ENCODE assay signal across 11 cellular contexts in the genomic region with DNA sequence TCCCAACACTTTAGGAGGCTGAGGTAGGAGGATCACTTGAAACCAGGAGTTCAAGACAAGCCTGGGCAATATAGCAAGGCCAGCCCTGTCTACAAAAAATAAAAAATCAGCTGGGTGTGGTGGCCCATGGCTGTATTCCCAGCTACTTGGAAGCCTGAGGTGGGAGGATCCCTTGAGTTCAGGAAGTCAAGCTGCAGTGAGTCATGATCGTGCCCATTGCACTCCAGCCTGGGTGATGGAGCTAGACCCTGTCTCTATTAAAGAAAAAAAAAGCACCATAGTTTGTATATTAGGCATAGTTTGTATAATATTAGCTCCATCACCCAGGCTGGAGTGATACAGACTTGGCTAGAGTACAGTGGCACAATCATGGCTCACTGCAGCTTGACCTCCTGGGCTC. TPM values are rescaled to one million over a fixed set of nuclear protein-coding genes. Genes with fewer than 3 reads are reported as not detected.
A peak's percentile ranks its signal among the peaks of the same experiment; 100 is the strongest.
DNase-seq lines count a peak whose midpoint lies in the region; ATAC-seq, FAIRE-seq and TF ChIP-seq lines count a peak whose summit lies in the region.
"Had no signal": no experiment of that assay in that cellular context is flagged by ENCODE, and none has a peak within 500 bp of the region (broad histone marks: within the 10 kb centered on the region; RNA-seq: fewer than 3 reads in every experiment).

No MANE protein-coding gene starts in this region.

- H3K4me3 Mint-ChIP-seq in astrocyte (ENCODE audit: unreplicated experiment): no peak overlapping the region
- H3K4me3 Mint-ChIP-seq in CD4-positive, alpha-beta T cell: no peak overlapping the region
- H3K4me3 Mint-ChIP-seq: memory B cell had no signal

- H3K9me3 Mint-ChIP-seq in astrocyte (ENCODE audit: unreplicated experiment): no peaks in the 10 kb centered on the region
- no peaks in the 10 kb centered on the region for H3K9me3 Mint-ChIP-seq in CD4-positive, alpha-beta T cell
- H3K9me3 Mint-ChIP-seq: memory B cell had no signal

- H3K27me3 Mint-ChIP-seq in astrocyte (ENCODE audit: low read depth, unreplicated experiment): peaks cover 4% of the 10 kb centered on the region
- H3K27me3 Mint-ChIP-seq in CD4-positive, alpha-beta T cell: no peaks in the 10 kb centered on the region
- H3K27me3 Mint-ChIP-seq: memory B cell had no signal

- peak; percentile 42 for ATAC-seq in Right ventricle myocardium inferior
- ATAC-seq in heart right ventricle: peak in 7 of 8 donors; percentile 71 to 82 (median 77)
- ATAC-seq in CD4-positive, alpha-beta T cell (ENCODE audit: poor library complexity): no peak
- ATAC-seq in GM21367 (IDR thresholded peaks at IDR 0.05; ENCODE audit: unreplicated experiment): no peak
- ATAC-seq in HG02970 (IDR thresholded peaks at IDR 0.05; ENCODE audit: low FRiP score, unreplicated experiment): no peak

- H3K4me3 ChIP-seq in astrocyte (ENCODE audit: insufficient read depth, low read depth, low read length) (no peak overlapping the region), heart right ventricle (no peak overlapping the region)
- H3K4me3 ChIP-seq: skin epidermis had no signal

- no peaks in the 10 kb centered on the region for H3K79me2 ChIP-seq in astrocyte (ENCODE audit: insufficient read depth, low read length)

- CTCF ChIA-PET in CD4-positive, alpha-beta T cell (lab: Charles Lee): no interaction called here

- no peak for FAIRE-seq in astrocyte (lab: Jason Lieb, UNC)

- H2AFZ ChIP-seq in astrocyte (ENCODE audit: low read depth, low read length): no peak overlapping the region

- H3K36me3 Mint-ChIP-seq in astrocyte (ENCODE audit: low read depth, unreplicated experiment): no peaks in the 10 kb centered on the region
- no peaks in the 10 kb centered on the region for H3K36me3 Mint-ChIP-seq in CD4-positive, alpha-beta T cell (ENCODE audit: low read depth)
- H3K36me3 Mint-ChIP-seq: memory B cell had no signal

- H3K36me3 ChIP-seq in astrocyte (ENCODE audit: insufficient read depth, low read length): no peaks in the 10 kb centered on the region
- no peaks in the 10 kb centered on the region for H3K36me3 ChIP-seq in heart right ventricle

- H3K27ac Mint-ChIP-seq in astrocyte (ENCODE audit: unreplicated experiment): no peak overlapping the region
- no peak overlapping the region for H3K27ac Mint-ChIP-seq in CD4-positive, alpha-beta T cell
- H3K27ac Mint-ChIP-seq: memory B cell had no signal

- peaks cover 4% of the 10 kb centered on the region for H3K4me1 ChIP-seq in astrocyte (ENCODE audit: insufficient read depth, low read length)
- H3K4me1 ChIP-seq in heart right ventricle: peaks cover 0 to 6% (median 0%) of the 10 kb centered on the region in 9 donors

- no peak overlapping the region for H3K4me2 ChIP-seq in astrocyte (ENCODE audit: low read length)

- POLR2A ChIA-PET in CD4-positive, alpha-beta T cell (lab: Charles Lee): no interaction called here

- H3K4me1 Mint-ChIP-seq in astrocyte (ENCODE audit: low read depth, unreplicated experiment): peaks cover 2% of the 10 kb centered on the region
- no peaks in the 10 kb centered on the region for H3K4me1 Mint-ChIP-seq in CD4-positive, alpha-beta T cell (ENCODE audit: low read depth)
- H3K4me1 Mint-ChIP-seq: memory B cell had no signal

- WGBS in heart right ventricle, 2 donors: 33 to 38% methylated on average over 1 of the region's 1 CpG

- H3K9ac ChIP-seq in astrocyte (ENCODE audit: low read length): no peak overlapping the region

- no peaks in the 10 kb centered on the region for H3K9me3 ChIP-seq in astrocyte (ENCODE audit: insufficient read depth, low read depth, low read length)
- no peaks in the 10 kb centered on the region for H3K9me3 ChIP-seq in heart right ventricle
- H3K9me3 ChIP-seq in CD4-positive, alpha-beta T cell (ENCODE audit: control insufficient read depth, low read length): no peaks in the 10 kb centered on the region

- intact Hi-C loops in Right ventricle myocardium inferior (cut with DNase I) (no loop called here), cardiac septum (cut with DNase I) (no loop called here), heart right ventricle (cut with DNase I) (loop anchor here in 1 of 10 donors (10.0 kb wide), 1 partner anchor 504 kb away; no protein-coding TSS in a partner anchor)
- intact Hi-C loops in CD4-positive, alpha-beta T cell (cut with DNase I, micrococcal nuclease): no loop called here

- no peak for TF ChIP-seq CTCF in astrocyte (IDR thresholded peaks at IDR 0.05; ENCODE audit: insufficient read depth, low read depth, low read length)
- TF ChIP-seq CTCF in heart right ventricle (IDR thresholded peaks at IDR 0.05): no peak
- TF ChIP-seq CTCF in CD4-positive, alpha-beta T cell (IDR thresholded peaks at IDR 0.05): no peak

- H3K27me3 ChIP-seq in astrocyte (ENCODE audit: insufficient read depth, low read length) (no peaks in the 10 kb centered on the region), heart right ventricle (no peaks in the 10 kb centered on the region)
- H3K27me3 ChIP-seq in CD4-positive, alpha-beta T cell (ENCODE audit: control insufficient read depth, insufficient read depth, low read length): no peaks in the 10 kb centered on the region

- H3K27ac ChIP-seq in astrocyte (ENCODE audit: low read depth, low read length) (no peak overlapping the region), heart right ventricle (no peak overlapping the region)
- no peak overlapping the region for H3K27ac ChIP-seq in CD4-positive, alpha-beta T cell (ENCODE audit: low read depth, low read length)
- H3K27ac ChIP-seq: skin epidermis had no signal

- H4K20me1 ChIP-seq in astrocyte (ENCODE audit: insufficient read depth, low read length): no peaks in the 10 kb centered on the region

- no peak for DNase-seq in Right ventricle myocardium inferior (ENCODE audit: missing footprints)
- DNase-seq in cardiac septum (ENCODE audit: low spot score): no peak
- peak; percentile 63 for DNase-seq in astrocyte (ENCODE audit: low read depth)
- peak in 1 of 2 donors; percentile 40 for DNase-seq in heart right ventricle
- DNase-seq in CD4-positive, alpha-beta T cell: no peak
- no peak for DNase-seq in activated CD8-positive, alpha-beta memory T cell treated with anti-CD3 and anti-CD28 coated beads for 24 hours
- DNase-seq: activated naive CD4-positive, alpha-beta T cell had no signal

RNA-seq across cellular contexts. Expression of a gene that starts 9.6 kb away (rescaled TPM):
- total RNA-seq in Right ventricle myocardium inferior (3.9 TPM), cardiac septum (2.0 TPM), astrocyte (2.9 and 3.2 TPM in 2 replicates), heart right ventricle (1 to 10 TPM; 2.0 to 5.9 (median 3.9) TPM)
- 1 to 10 TPM; 3.3 to 9.4 TPM for polyA plus RNA-seq in heart right ventricle
- total RNA-seq in CD4-positive, alpha-beta T cell: not detected

RNA-seq across cellular contexts. Expression of a gene that starts 29.6 kb away (rescaled TPM):
- total RNA-seq in Right ventricle myocardium inferior: 25.8 TPM
- total RNA-seq in cardiac septum: 31.9 TPM
- total RNA-seq in astrocyte: 33.1 and 35.0 TPM in 2 replicates
- total RNA-seq in heart right ventricle: 10 to 100 TPM; 16.6 to 33.3 (median 22.7) TPM
- 10 to 100 TPM; 13.0 to 35.9 TPM for polyA plus RNA-seq in heart right ventricle
- 1 to 10 TPM; 6.9 to 9.6 TPM for total RNA-seq in CD4-positive, alpha-beta T cell

RNA-seq across cellular contexts. Expression of a gene that starts 30.1 kb away (rescaled TPM):
- 0.84 TPM for total RNA-seq in Right ventricle myocardium inferior
- total RNA-seq in cardiac septum: 0.16 TPM
- total RNA-seq in astrocyte: 2.7 and 4.7 TPM in 2 replicates
- 1 to 10 TPM in 2 of 10 donors, under 1 TPM in 6, not detected in 2; 0.13 to 9.3 (median 0.55) TPM for total RNA-seq in heart right ventricle
- polyA plus RNA-seq in heart right ventricle: under 1 TPM; 0.12 to 0.29 TPM
- total RNA-seq in CD4-positive, alpha-beta T cell: not detected

Comparison
In these comparisons a context has a peak if more than half of its experiments do, and no peak if none do; other contexts are left out.
1. ATAC-seq: peak in Right ventricle myocardium inferior (single experiment) and heart right ventricle (7 of 8); none in CD4-positive, alpha-beta T cell (single experiment), GM21367 (single experiment) and HG02970 (single experiment).